ENCODE assay signal across 8 cellular contexts in the genomic region with DNA sequence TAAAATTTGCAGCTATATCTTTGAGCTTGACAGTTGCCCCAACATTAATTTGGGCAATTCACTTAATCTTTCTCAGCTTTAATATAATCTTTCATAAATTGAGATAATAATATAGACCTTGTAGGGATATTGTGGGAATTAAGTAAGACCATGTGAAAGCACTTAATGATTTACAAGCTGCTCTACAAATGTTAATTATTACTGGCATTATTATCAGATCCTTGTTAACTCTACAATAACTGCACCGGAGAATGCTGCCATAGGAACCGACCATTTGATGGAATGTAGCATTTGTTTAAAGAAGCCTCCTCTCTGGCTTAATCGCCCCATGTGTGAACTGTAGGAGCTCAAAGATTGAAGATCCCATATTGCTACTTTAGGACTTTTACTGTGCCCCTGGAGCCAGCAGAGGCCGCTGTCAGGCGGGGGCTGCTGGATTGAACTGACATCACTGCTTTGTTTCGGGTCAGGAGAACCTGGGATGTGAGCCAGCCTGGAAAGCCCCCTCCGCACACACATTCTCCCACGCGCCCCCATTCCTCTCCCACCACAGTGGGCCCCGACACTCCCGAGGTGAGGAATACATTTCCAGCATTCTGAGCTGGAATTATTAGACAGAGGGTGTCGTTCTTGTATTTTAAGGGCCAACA.
DNase-seq lines count a peak whose midpoint lies in the region; ATAC-seq and TF ChIP-seq lines count a peak whose summit lies in the region.

No MANE protein-coding gene starts in this region.

- H3K4me1 ChIP-seq in breast epithelium (no peaks in the 10 kb centered on the region), right atrium auricular region (no peaks in the 10 kb centered on the region), esophagus squamous epithelium (no peaks in the 10 kb centered on the region)

- H3K4me3 ChIP-seq in breast epithelium (no peak overlapping the region), right atrium auricular region (no peak overlapping the region), esophagus squamous epithelium (no peak overlapping the region)

- no peak for ATAC-seq in stimulated activated naive CD8-positive, alpha-beta T cell treated with anti-CD3 and anti-CD28 coated beads, Interleukin-15, Interleukin-2, amounts not matched to agents 100 U/mL and 50 U/mL, for 24 hours

- in situ Hi-C loops in SK-MEL-5 (cut with HindIII; ENCODE audit: low pct_unique_long_range_greater_than_20kb, low sequenced_read_pairs) = no loop called here

- H3K27ac Mint-ChIP-seq in MCF 10A (ENCODE audit: low read depth, unreplicated experiment) = peak overlapping the region; percentile 92

- POLR2A ChIA-PET in MCF 10A (lab: Yijun Ruan, JAX) = interaction anchor here (0.9 kb wide), 1 partner anchor 13 kb away, joined by 3 read pairs; no protein-coding TSS in a partner anchor

- no peaks in the 10 kb centered on the region for H3K9me3 ChIP-seq in breast epithelium
- no peaks in the 10 kb centered on the region for H3K9me3 ChIP-seq in right atrium auricular region
- H3K9me3 ChIP-seq in esophagus squamous epithelium = no peaks in the 10 kb centered on the region

- H3K4me3 Mint-ChIP-seq in MCF 10A (ENCODE audit: unreplicated experiment) = no peak overlapping the region

- H3K36me3 ChIP-seq in breast epithelium (no peaks in the 10 kb centered on the region), right atrium auricular region (peaks cover 29% of the 10 kb centered on the region), esophagus squamous epithelium (peaks cover 0 to 98% (median 7%) of the 10 kb centered on the region in 3 donors)

- H3K27me3 ChIP-seq in breast epithelium (no peaks in the 10 kb centered on the region), right atrium auricular region (no peaks in the 10 kb centered on the region), esophagus squamous epithelium (no peaks in the 10 kb centered on the region)

- H3K36me3 Mint-ChIP-seq in MCF 10A (ENCODE audit: insufficient read depth, unreplicated experiment) = peaks cover 13% of the 10 kb centered on the region

- no peak overlapping the region for H3K27ac ChIP-seq in breast epithelium
- peak overlapping the region; percentile 22 to 40 for H3K27ac ChIP-seq in right atrium auricular region
- H3K27ac ChIP-seq in esophagus squamous epithelium = no peak overlapping the region

- TF ChIP-seq CTCF in MCF 10A (IDR thresholded peaks at IDR 0.05; ENCODE audit: unreplicated experiment) = no peak
- TF ChIP-seq CTCF in breast epithelium (IDR thresholded peaks at IDR 0.05) = peak in 1 of 3 donors; percentile 19
- TF ChIP-seq CTCF in right atrium auricular region (IDR thresholded peaks at IDR 0.05) = peak in 1 of 2 donors; percentile 76
- TF ChIP-seq CTCF in esophagus squamous epithelium (IDR thresholded peaks at IDR 0.05) = peak in 2 of 6 experiments; percentile 14 to 18

- intact Hi-C loops in MCF 10A (cut with micrococcal nuclease) (no loop called here), breast epithelium (cut with DNase I; ENCODE audit: low total_unique reads) (no loop called here), esophagus squamous epithelium (cut with DNase I) (no loop called here)

- WGBS in esophagus squamous epithelium, 2 donors = 46 to 67% methylated on average over 6 to 9 of the region's 12 CpGs

- CTCF ChIA-PET in MCF 10A (lab: Yijun Ruan, JAX) = interaction anchor here (0.5 to 1.1 kb wide), 2 partner anchors 10 to 439 kb away, joined by 3 to 5 read pairs; no protein-coding TSS in a partner anchor

- TF ChIP-seq POLR2A in breast epithelium (IDR thresholded peaks at IDR 0.05) (no peak), esophagus squamous epithelium (IDR thresholded peaks at IDR 0.05) (no peak)

- DNase-seq in MCF 10A (ENCODE audit: unreplicated experiment) (no peak), breast epithelium (ENCODE audit: low spot score in 2 of 2) (no peak), SK-MEL-5 (ENCODE audit: low read depth, low spot score) (peak; percentile 73), right atrium auricular region (ENCODE audit: low spot score) (no peak), esophagus squamous epithelium (lab: John Stamatoyannopoulos, UW) (no peak), HT-29 (ENCODE audit: low spot score) (no peak)
- peak; percentile 9 for DNase-seq in stimulated activated naive CD8-positive, alpha-beta T cell treated with anti-CD3 and anti-CD28 coated beads, Interleukin-15, Interleukin-2, amounts not matched to agents 100 U/mL and 50 U/mL, for 24 hours
- no peak for DNase-seq in effector CD4-positive, alpha-beta T cell

- H3K4me1 Mint-ChIP-seq in MCF 10A (ENCODE audit: insufficient read depth, unreplicated experiment) = peaks cover 11% of the 10 kb centered on the region

- BruUV-seq in MCF 10A (replicated peaks; lab: Mats Ljungman, UMichigan) = no TSS peak

- no peaks in the 10 kb centered on the region for H3K9me3 Mint-ChIP-seq in MCF 10A (ENCODE audit: unreplicated experiment)

- no peaks in the 10 kb centered on the region for H3K27me3 Mint-ChIP-seq in MCF 10A (ENCODE audit: insufficient read depth, unreplicated experiment)

Comparison
In these comparisons a context has a peak if more than half of its experiments do, and no peak if none do; other contexts are left out.
1. DNase-seq: peak in SK-MEL-5 (single experiment) and stimulated activated naive CD8-positive, alpha-beta T cell treated with anti-CD3 and anti-CD28 coated beads, Interleukin-15, Interleukin-2, amounts not matched to agents 100 U/mL and 50 U/mL, for 24 hours (single experiment); none in MCF 10A (single experiment), breast epithelium (0 of 2), right atrium auricular region (single experiment), esophagus squamous epithelium (single experiment), effector CD4-positive, alpha-beta T cell (single experiment) and HT-29 (single experiment).
2. H3K27ac ChIP-seq: peak in right atrium auricular region (2 of 2); none in breast epithelium (0 of 2) and esophagus squamous epithelium (0 of 4).